Comparison of ENCODE assay signal across 17 cellular contexts in genomic region chr11:31922450-31922849, GRCh38.
DNase-seq lines count a peak whose midpoint lies in the region; ATAC-seq and TF ChIP-seq lines count a peak whose summit lies in the region.
"Had no signal": no experiment of that assay in that cellular context is flagged by ENCODE, and none has a peak within 500 bp of the region (broad histone marks: within the 10 kb centered on the region; RNA-seq: fewer than 3 reads in every experiment).

No MANE protein-coding gene starts in this region.

- H3F3A ChIP-seq in PC-3 (ENCODE audit: low read length, unreplicated experiment), result no peaks in the 10 kb centered on the region

- H3K9me2 ChIP-seq in PC-3 (replicated peaks; ENCODE audit: low read length), result no peaks in the 10 kb centered on the region

- in situ Hi-C loops in gastrocnemius medialis (cut with MboI; ENCODE audit: low sequenced_read_pairs in 4 of 4), result no loop called here

- no peak overlapping the region for H3K27ac ChIP-seq in gastrocnemius medialis
- no peak overlapping the region for H3K27ac ChIP-seq in PC-3 (ENCODE audit: low read length)
- H3K27ac ChIP-seq: heart left ventricle, pancreas, vagina had no signal

- no peaks in the 10 kb centered on the region for H3K4me1 ChIP-seq in gastrocnemius medialis
- H3K4me1 ChIP-seq in PC-3 (ENCODE audit: insufficient read depth, low read length), result no peaks in the 10 kb centered on the region
- H3K4me1 ChIP-seq: heart left ventricle, pancreas, vagina had no signal

- H3K9me3 ChIP-seq in gastrocnemius medialis (no peaks in the 10 kb centered on the region), PC-3 (ENCODE audit: low read length) (no peaks in the 10 kb centered on the region)
- H3K9me3 ChIP-seq: heart left ventricle, pancreas, vagina had no signal

- intact Hi-C loops in gastrocnemius medialis (cut with DNase I; ENCODE audit: low total_unique reads) (no loop called here), sciatic nerve (cut with DNase I) (no loop called here), PC-3 (cut with micrococcal nuclease) (no loop called here)

- H3K79me2 ChIP-seq in PC-3 (ENCODE audit: low read length), result no peaks in the 10 kb centered on the region

- H3K36me3 ChIP-seq in gastrocnemius medialis (no peaks in the 10 kb centered on the region), PC-3 (ENCODE audit: low read depth, low read length) (no peaks in the 10 kb centered on the region)
- H3K36me3 ChIP-seq: heart left ventricle, pancreas, vagina had no signal

- peak; percentile 77 for ATAC-seq in GM19351 (IDR thresholded peaks at IDR 0.05; ENCODE audit: unreplicated experiment)
- ATAC-seq in HG02610 (IDR thresholded peaks at IDR 0.05; ENCODE audit: unreplicated experiment), result peak; percentile 61
- peak; percentile 67 for ATAC-seq in HG03159 (IDR thresholded peaks at IDR 0.05; ENCODE audit: unreplicated experiment)
- ATAC-seq in gastrocnemius medialis, result no peak
- no peak for ATAC-seq in sciatic nerve
- ATAC-seq in PC-3, result no peak
- ATAC-seq: activated T-cell treated with anti-CD3 and anti-CD28 coated beads, Interleukin-2, amount 50 U/mL, for 72 hours; heart left ventricle; WTC11 had no signal

- CTCF ChIA-PET in PC-3 (lab: Charles Lee), result no interaction called here

- BruUV-seq in PC-3 (replicated peaks; lab: Mats Ljungman, UMichigan), result no TSS peak

- no peak overlapping the region for H2AFZ ChIP-seq in PC-3 (ENCODE audit: low read length)

- TF ChIP-seq CTCF in gastrocnemius medialis (IDR thresholded peaks at IDR 0.05 in 4 of 5, conservative IDR thresholded peaks at IDR 0.05 in 1 of 5) (no peak), PC-3 (conservative IDR thresholded peaks at IDR 0.05; ENCODE audit: low read depth, low read length) (no peak)

- DNase-seq in gastrocnemius medialis (no peak), germinal center (ENCODE audit: low spot score) (no peak), sciatic nerve (ENCODE audit: low spot score) (no peak), PC-3 (no peak)
- DNase-seq: activated T-cell treated with anti-CD3 and anti-CD28 coated beads, Interleukin-2, amount 50 U/mL, for 72 hours; DND-41; HCEC 1CT; heart left ventricle; naive B cell; NCI-H1436 treated with DMSO at 0.1 percent for 48 hours; NCI-H2227 treated with DMSO at 0.1 percent for 48 hours; pancreas had no signal

- H3K4me2 ChIP-seq in PC-3 (ENCODE audit: low read length), result no peak overlapping the region

- no peaks in the 10 kb centered on the region for H4K20me1 ChIP-seq in PC-3 (ENCODE audit: low read length)

- TF ChIP-seq POLR2A in gastrocnemius medialis (IDR thresholded peaks at IDR 0.05), result no peak

- H3K9ac ChIP-seq in PC-3 (ENCODE audit: low read length), result no peak overlapping the region

- no peak overlapping the region for H3K4me3 ChIP-seq in gastrocnemius medialis
- H3K4me3 ChIP-seq in PC-3 (ENCODE audit: low read length), result no peak overlapping the region
- H3K4me3 ChIP-seq: heart left ventricle, pancreas, vagina had no signal

- POLR2A ChIA-PET in PC-3 (lab: Charles Lee; ENCODE audit: unreplicated experiment), result no interaction called here

- no peaks in the 10 kb centered on the region for H3K27me3 ChIP-seq in gastrocnemius medialis
- peaks cover 9% of the 10 kb centered on the region for H3K27me3 ChIP-seq in PC-3 (ENCODE audit: low read length)
- H3K27me3 ChIP-seq: heart left ventricle, pancreas, vagina had no signal

Comparison
In these comparisons a context has a peak if more than half of its experiments do, and no peak if none do; other contexts are left out.
1. ATAC-seq: peak in GM19351 (single experiment), HG02610 (single experiment) and HG03159 (single experiment); none in gastrocnemius medialis (0 of 2), sciatic nerve (single experiment) and PC-3 (single experiment).